Comparison of ENCODE assay signal across 20 cellular contexts in genomic region chr2:71604709-71605085, GRCh38.
A peak's percentile ranks its signal among the peaks of the same experiment; 100 is the strongest.
DNase-seq lines count a peak whose midpoint lies in the region; ATAC-seq and TF ChIP-seq lines count a peak whose summit lies in the region.
"Had no signal": no experiment of that assay in that cellular context is flagged by ENCODE, and none has a peak within 500 bp of the region (broad histone marks: within the 10 kb centered on the region; RNA-seq: fewer than 3 reads in every experiment).

No MANE protein-coding gene starts in this region.

- no peaks in the 10 kb centered on the region for H3K9me3 Mint-ChIP-seq in activated naive CD8-positive, alpha-beta T cell treated with anti-CD3 and anti-CD28 coated beads, Interleukin-2, amount 10 ng/mL, durations not matched to agents 7 days and 5 days
- no peaks in the 10 kb centered on the region for H3K9me3 Mint-ChIP-seq in activated naive CD8-positive, alpha-beta T cell treated with anti-CD3 and anti-CD28 coated beads, Interleukin-2, amount 50 U/mL, for 24 hours
- no peaks in the 10 kb centered on the region for H3K9me3 Mint-ChIP-seq in endodermal cell
- no peaks in the 10 kb centered on the region for H3K9me3 Mint-ChIP-seq in mesothelial cell of epicardium
- H3K9me3 Mint-ChIP-seq: effector memory CD8-positive, alpha-beta T cell had no signal

- WGBS in endodermal cell (ENCODE audit: insufficient coverage in 1 of 2, insufficient read length in 1 of 2), 2 experiments = 83 to 88% methylated on average over 4 of the region's 4 CpGs

- H3K27me3 ChIP-seq in endodermal cell (ENCODE audit: control insufficient read depth, insufficient read depth, low read length, poor library complexity, severe bottlenecking) (no peaks in the 10 kb centered on the region), upper lobe of right lung (no peaks in the 10 kb centered on the region)
- H3K27me3 ChIP-seq: ovary, transverse colon had no signal

- POLR2A ChIA-PET in activated naive CD8-positive, alpha-beta T cell treated with anti-CD3 and anti-CD28 coated beads, Interleukin-2, amount 10 ng/mL, durations not matched to agents 7 days and 5 days (lab: Charles Lee) = no interaction called here

- no peaks in the 10 kb centered on the region for H3K36me3 Mint-ChIP-seq in activated naive CD8-positive, alpha-beta T cell treated with anti-CD3 and anti-CD28 coated beads, Interleukin-2, amount 10 ng/mL, durations not matched to agents 7 days and 5 days
- no peaks in the 10 kb centered on the region for H3K36me3 Mint-ChIP-seq in activated naive CD8-positive, alpha-beta T cell treated with anti-CD3 and anti-CD28 coated beads, Interleukin-2, amount 50 U/mL, for 24 hours (ENCODE audit: low read depth)
- H3K36me3 Mint-ChIP-seq in endodermal cell (ENCODE audit: low read depth) = no peaks in the 10 kb centered on the region
- H3K36me3 Mint-ChIP-seq in mesothelial cell of epicardium = no peaks in the 10 kb centered on the region
- H3K36me3 Mint-ChIP-seq: activated naive CD8-positive, alpha-beta T cell had no signal

- peak overlapping the region; percentile 4 for H3K27ac Mint-ChIP-seq in activated naive CD8-positive, alpha-beta T cell treated with anti-CD3 and anti-CD28 coated beads, Interleukin-2, amount 10 ng/mL, durations not matched to agents 7 days and 5 days
- no peak overlapping the region for H3K27ac Mint-ChIP-seq in activated naive CD8-positive, alpha-beta T cell treated with anti-CD3 and anti-CD28 coated beads, Interleukin-2, amount 50 U/mL, for 24 hours
- H3K27ac Mint-ChIP-seq in endodermal cell (no peak overlapping the region), mesothelial cell of epicardium (peak overlapping the region; percentile 5)
- H3K27ac Mint-ChIP-seq: activated naive CD8-positive, alpha-beta T cell had no signal

- H3K9ac ChIP-seq in endodermal cell (ENCODE audit: extremely low read depth, low read length, poor library complexity, severe bottlenecking) = no peak overlapping the region

- intact Hi-C loops in upper lobe of right lung (cut with DNase I) = no loop called here

- H3K4me3 ChIP-seq in endodermal cell (ENCODE audit: low read length) (no peak overlapping the region), upper lobe of right lung (no peak overlapping the region)
- H3K4me3 ChIP-seq: ovary, transverse colon had no signal

- peak overlapping the region; percentile 9 for H3K4me3 Mint-ChIP-seq in activated naive CD8-positive, alpha-beta T cell treated with anti-CD3 and anti-CD28 coated beads, Interleukin-2, amount 10 ng/mL, durations not matched to agents 7 days and 5 days
- H3K4me3 Mint-ChIP-seq in activated naive CD8-positive, alpha-beta T cell treated with anti-CD3 and anti-CD28 coated beads, Interleukin-2, amount 50 U/mL, for 24 hours = no peak overlapping the region
- H3K4me3 Mint-ChIP-seq in endodermal cell = no peak overlapping the region
- H3K4me3 Mint-ChIP-seq in mesothelial cell of epicardium = no peak overlapping the region
- H3K4me3 Mint-ChIP-seq: activated naive CD8-positive, alpha-beta T cell had no signal

- H3K27ac ChIP-seq in endodermal cell (ENCODE audit: low read depth, low read length) (no peak overlapping the region), upper lobe of right lung (peak overlapping the region; percentile 11)
- H3K27ac ChIP-seq: ovary, transverse colon had no signal

- peak; percentile 31 for DNase-seq in activated naive CD8-positive, alpha-beta T cell treated with anti-CD3 and anti-CD28 coated beads, Interleukin-2, amount 10 ng/mL, durations not matched to agents 7 days and 5 days
- DNase-seq in activated naive CD8-positive, alpha-beta T cell treated with anti-CD3 and anti-CD28 coated beads, Interleukin-2, amount 50 U/mL, for 24 hours = no peak
- DNase-seq in endodermal cell = peak; percentile 40
- DNase-seq in mesothelial cell of epicardium (ENCODE audit: low spot score in 2 of 2, unreplicated experiment in 2 of 2) = peak; percentile 9 to 10
- DNase-seq in upper lobe of right lung = peak; percentile 36
- no peak for DNase-seq in mucosa of gallbladder (ENCODE audit: low spot score)
- DNase-seq in effector CD8-positive, alpha-beta T cell (lab: John Stamatoyannopoulos, UW) = no peak
- DNase-seq in DMS153 (lab: John Stamatoyannopoulos, UW) = no peak
- DNase-seq: effector memory CD8-positive, alpha-beta T cell; EL; mesenchymal stem cell; MM.1S; NCI-H1930; NCI-H510A treated with DMSO at 0.1 percent for 48 hours; OCI-M1; small intestine; transverse colon had no signal

- H3K4me1 ChIP-seq in endodermal cell (ENCODE audit: control insufficient read depth, insufficient read depth, low read length) (peaks cover 3% of the 10 kb centered on the region), upper lobe of right lung (peaks cover 18% of the 10 kb centered on the region)
- H3K4me1 ChIP-seq: transverse colon had no signal

- peak; percentile 45 for ATAC-seq in activated naive CD8-positive, alpha-beta T cell treated with anti-CD3 and anti-CD28 coated beads, Interleukin-2, amount 10 ng/mL, durations not matched to agents 7 days and 5 days (ENCODE audit: low read depth)
- ATAC-seq in activated naive CD8-positive, alpha-beta T cell treated with anti-CD3 and anti-CD28 coated beads, Interleukin-2, amount 50 U/mL, for 24 hours = no peak
- no peak for ATAC-seq in upper lobe of right lung
- ATAC-seq: effector memory CD8-positive, alpha-beta T cell; SK-N-SH treated with all-trans-retinoic acid at 6 μM for 48 hours had no signal

- H3K9me3 ChIP-seq in endodermal cell (ENCODE audit: control insufficient read depth, low read length) (no peaks in the 10 kb centered on the region), upper lobe of right lung (no peaks in the 10 kb centered on the region)
- H3K9me3 ChIP-seq: ovary, transverse colon had no signal

- H3K27me3 Mint-ChIP-seq in activated naive CD8-positive, alpha-beta T cell treated with anti-CD3 and anti-CD28 coated beads, Interleukin-2, amount 10 ng/mL, durations not matched to agents 7 days and 5 days = peaks cover 12% of the 10 kb centered on the region
- peaks cover 10% of the 10 kb centered on the region for H3K27me3 Mint-ChIP-seq in activated naive CD8-positive, alpha-beta T cell treated with anti-CD3 and anti-CD28 coated beads, Interleukin-2, amount 50 U/mL, for 24 hours
- H3K27me3 Mint-ChIP-seq in endodermal cell (ENCODE audit: insufficient read depth) (peaks cover under 1% of the 10 kb centered on the region), mesothelial cell of epicardium (ENCODE audit: low read depth) (peaks cover 2% of the 10 kb centered on the region)

- H3K36me3 ChIP-seq in endodermal cell (ENCODE audit: control insufficient read depth, insufficient read depth, low read length) (no peaks in the 10 kb centered on the region), upper lobe of right lung (no peaks in the 10 kb centered on the region)
- H3K36me3 ChIP-seq: ovary, transverse colon had no signal

- TF ChIP-seq CTCF in endodermal cell (conservative IDR thresholded peaks at IDR 0.05) (no peak), mesothelial cell of epicardium (IDR thresholded peaks at IDR 0.05; ENCODE audit: unreplicated experiment) (no peak), upper lobe of right lung (IDR thresholded peaks at IDR 0.05) (no peak)

- H3K4me1 Mint-ChIP-seq in activated naive CD8-positive, alpha-beta T cell treated with anti-CD3 and anti-CD28 coated beads, Interleukin-2, amount 10 ng/mL, durations not matched to agents 7 days and 5 days = peaks cover 28% of the 10 kb centered on the region
- H3K4me1 Mint-ChIP-seq in activated naive CD8-positive, alpha-beta T cell treated with anti-CD3 and anti-CD28 coated beads, Interleukin-2, amount 50 U/mL, for 24 hours = peaks cover 6% of the 10 kb centered on the region
- H3K4me1 Mint-ChIP-seq in endodermal cell = peaks cover 16% of the 10 kb centered on the region
- peaks cover 16% of the 10 kb centered on the region for H3K4me1 Mint-ChIP-seq in mesothelial cell of epicardium

Comparison
In these comparisons a context has a peak if more than half of its experiments do, and no peak if none do; other contexts are left out.
1. DNase-seq: peak in activated naive CD8-positive, alpha-beta T cell treated with anti-CD3 and anti-CD28 coated beads, Interleukin-2, amount 10 ng/mL, durations not matched to agents 7 days and 5 days (single experiment), endodermal cell (single experiment), mesothelial cell of epicardium (2 of 2) and upper lobe of right lung (single experiment); none in activated naive CD8-positive, alpha-beta T cell treated with anti-CD3 and anti-CD28 coated beads, Interleukin-2, amount 50 U/mL, for 24 hours (single experiment), mucosa of gallbladder (single experiment), effector CD8-positive, alpha-beta T cell (single experiment) and DMS153 (single experiment).
2. H3K27ac Mint-ChIP-seq: peak in activated naive CD8-positive, alpha-beta T cell treated with anti-CD3 and anti-CD28 coated beads, Interleukin-2, amount 10 ng/mL, durations not matched to agents 7 days and 5 days (single experiment) and mesothelial cell of epicardium (single experiment); none in activated naive CD8-positive, alpha-beta T cell treated with anti-CD3 and anti-CD28 coated beads, Interleukin-2, amount 50 U/mL, for 24 hours (single experiment) and endodermal cell (single experiment).